17 cellular contexts compared by ENCODE assay signal in genomic region chr3:13133471-13133981, GRCh38.
DNase-seq lines count a peak whose midpoint lies in the region; ATAC-seq and TF ChIP-seq lines count a peak whose summit lies in the region.
"Had no signal": no experiment of that assay in that cellular context is flagged by ENCODE, and none has a peak within 500 bp of the region (broad histone marks: within the 10 kb centered on the region; RNA-seq: fewer than 3 reads in every experiment).

No MANE protein-coding gene starts in this region.

- H3K36me3 ChIP-seq in HEK293 (ENCODE audit: control insufficient read depth in 2 of 2, insufficient read depth in 1 of 2, low read length in 2 of 2) (no peaks in the 10 kb centered on the region), adrenal gland (replicated peaks in 1 of 2) (no peaks in the 10 kb centered on the region), liver (ENCODE audit: control insufficient read depth in 4 of 4, insufficient read depth in 3 of 4, low read depth in 1 of 4, low read length in 3 of 4) (no peaks in the 10 kb centered on the region)
- H3K36me3 ChIP-seq: BE2C, SJSA1 had no signal

- no peaks in the 10 kb centered on the region for H3K9me3 Mint-ChIP-seq in activated T-cell treated with anti-CD3 and anti-CD28 coated beads, Interleukin-2, amount 50 U/mL, for 4 hours

- CTCF ChIA-PET in HEK293 (lab: Yijun Ruan, JAX), result no interaction called here

- H3K4me3 ChIP-seq in HEK293 (ENCODE audit: low read depth, low read length) (no peak overlapping the region), adrenal gland (no peak overlapping the region), liver (ENCODE audit: low read depth in 1 of 3, low read length in 3 of 3) (no peak overlapping the region)
- H3K4me3 ChIP-seq: SJSA1 had no signal

- ATAC-seq in sciatic nerve (no peak), foreskin keratinocyte (no peak)
- no peak for ATAC-seq in activated T-cell treated with anti-CD3 and anti-CD28 coated beads, Interleukin-2, amount 50 U/mL, for 4 hours
- ATAC-seq: HCT116 had no signal

- POLR2A ChIA-PET in HEK293 (lab: Yijun Ruan, JAX), result no interaction called here

- peaks cover 15% of the 10 kb centered on the region for H3K27me3 Mint-ChIP-seq in activated T-cell treated with anti-CD3 and anti-CD28 coated beads, Interleukin-2, amount 50 U/mL, for 4 hours (ENCODE audit: low read depth)

- DNase-seq in adrenal gland (peak; percentile 47 to 81 (median 71)), sciatic nerve (ENCODE audit: low spot score) (peak; percentile 40), KBM-7 (no peak), foreskin keratinocyte (no peak)
- DNase-seq in NK-92 treated with Interleukin-12 subunit alpha and Interleukin-12 subunit beta, amount 100 ng/mL, for 24 hours (lab: John Stamatoyannopoulos, UW), result no peak
- DNase-seq in activated T-cell treated with anti-CD3 and anti-CD28 coated beads, Interleukin-2, amount 50 U/mL, for 4 hours, result no peak
- DNase-seq: BE2C; CD4-positive, alpha-beta memory T cell; IMR-90; NCI-H1417; NCI-H1930; NCI-H510A treated with DMSO at 0.1 percent for 48 hours; RPMI8226 had no signal

- no peak for TF ChIP-seq RAD21 in liver (IDR thresholded peaks at IDR 0.05)

- in situ Hi-C loops in KBM-7 (cut with MboI; ENCODE audit: low pct_unique_long_range_greater_than_20kb, low sequenced_read_pairs), result no loop called here

- TF ChIP-seq POLR2A in adrenal gland (IDR thresholded peaks at IDR 0.05), result no peak

- no peaks in the 10 kb centered on the region for H3K9me3 ChIP-seq in HEK293 (ENCODE audit: control insufficient read depth, insufficient read depth, low read depth, low read length)
- no peaks in the 10 kb centered on the region for H3K9me3 ChIP-seq in adrenal gland (replicated peaks in 1 of 3)
- H3K9me3 ChIP-seq in liver (ENCODE audit: control insufficient read depth in 4 of 4, low read length in 3 of 4), result no peaks in the 10 kb centered on the region
- H3K9me3 ChIP-seq: BE2C, SJSA1 had no signal

- H3K4me1 Mint-ChIP-seq in activated T-cell treated with anti-CD3 and anti-CD28 coated beads, Interleukin-2, amount 50 U/mL, for 4 hours (ENCODE audit: low read depth), result no peaks in the 10 kb centered on the region

- no peak for TF ChIP-seq CTCF in HEK293 (tag by site-specific recombination; IDR thresholded peaks at IDR 0.05)
- TF ChIP-seq CTCF in adrenal gland (IDR thresholded peaks at IDR 0.05), result no peak
- no peak for TF ChIP-seq CTCF in liver (IDR thresholded peaks at IDR 0.05; ENCODE audit: low read depth, low read length, missing input control)
- TF ChIP-seq CTCF in foreskin keratinocyte (conservative IDR thresholded peaks at IDR 0.05), result no peak

- WGBS in adrenal gland, 4 donors, result 45 to 53% (median 50%) methylated on average over 12 to 14 of the region's 14 CpGs
- 75% methylated on average over 14 of the region's 14 CpGs for WGBS in liver

- H3K4me1 ChIP-seq in HEK293 (ENCODE audit: control insufficient read depth, insufficient read depth, low read length), result no peaks in the 10 kb centered on the region
- H3K4me1 ChIP-seq in adrenal gland (replicated peaks in 1 of 2), result peaks cover 3 to 5% of the 10 kb centered on the region in 2 donors
- H3K4me1 ChIP-seq in liver (ENCODE audit: control insufficient read depth in 4 of 4, insufficient read depth in 4 of 4, low read length in 3 of 4), result no peaks in the 10 kb centered on the region
- H3K4me1 ChIP-seq in foreskin keratinocyte, result no peaks in the 10 kb centered on the region
- H3K4me1 ChIP-seq: BE2C, SJSA1 had no signal

- H3K27me3 ChIP-seq in adrenal gland, result no peaks in the 10 kb centered on the region
- H3K27me3 ChIP-seq in liver (ENCODE audit: control insufficient read depth in 4 of 4, insufficient read depth in 4 of 4, low read length in 3 of 4), result no peaks in the 10 kb centered on the region
- H3K27me3 ChIP-seq in foreskin keratinocyte, result peaks cover 25% of the 10 kb centered on the region
- H3K27me3 ChIP-seq: BE2C had no signal

- intact Hi-C loops in adrenal gland (cut with DNase I), result no loop called here
- intact Hi-C loops in sciatic nerve (cut with DNase I), result no loop called here

- H3K4me3 Mint-ChIP-seq in activated T-cell treated with anti-CD3 and anti-CD28 coated beads, Interleukin-2, amount 50 U/mL, for 4 hours, result no peak overlapping the region
- H3K4me3 Mint-ChIP-seq: CD4-positive, alpha-beta memory T cell had no signal

- H3K27ac ChIP-seq in HEK293 (ENCODE audit: extremely low read depth, low read depth, low read length) (no peak overlapping the region), adrenal gland (peak overlapping the region in 2 of 5 donors; percentile 11 to 26), liver (ENCODE audit: low read depth in 1 of 2, low read length in 2 of 2) (no peak overlapping the region), foreskin keratinocyte (no peak overlapping the region)
- H3K27ac ChIP-seq: SJSA1 had no signal

- H3K36me3 Mint-ChIP-seq in activated T-cell treated with anti-CD3 and anti-CD28 coated beads, Interleukin-2, amount 50 U/mL, for 4 hours (ENCODE audit: insufficient read depth), result no peaks in the 10 kb centered on the region
- H3K36me3 Mint-ChIP-seq: CD4-positive, alpha-beta memory T cell had no signal

- no peak overlapping the region for H3K9ac ChIP-seq in liver (ENCODE audit: low read depth in 1 of 2, low read length in 2 of 2)

TF ChIP-seq in HEK293, 187 proteins besides CTCF, POLR2A, EP300 and RAD21:
- TF ChIP-seq ZNF449 (tag by site-specific recombination; IDR thresholded peaks at IDR 0.05), result peak; percentile 80
- no peak for TF ChIP-seq ZNF114 (tag by site-specific recombination; IDR thresholded peaks at IDR 0.05)
- TF ChIP-seq ZBTB21 (tag by site-specific recombination; IDR thresholded peaks at IDR 0.05), result no peak
- no peak for TF ChIP-seq GLIS2 (tag by site-specific recombination; IDR thresholded peaks at IDR 0.05)

TF ChIP-seq in liver, 16 proteins besides CTCF, POLR2A, EP300 and RAD21:
- peak; percentile 19 to 29 for TF ChIP-seq RXRA (IDR thresholded peaks at IDR 0.05)
- no peak for TF ChIP-seq TAF1 (conservative IDR thresholded peaks at IDR 0.05)
- TF ChIP-seq HNF4A (conservative IDR thresholded peaks at IDR 0.05), result peak in 1 of 2 donors; percentile 7

Comparison
In these comparisons a context has a peak if more than half of its experiments do, and no peak if none do; other contexts are left out.
1. DNase-seq: peak in adrenal gland (7 of 7) and sciatic nerve (single experiment); none in NK-92 treated with Interleukin-12 subunit alpha and Interleukin-12 subunit beta, amount 100 ng/mL, for 24 hours (single experiment), activated T-cell treated with anti-CD3 and anti-CD28 coated beads, Interleukin-2, amount 50 U/mL, for 4 hours (single experiment), KBM-7 (single experiment) and foreskin keratinocyte (0 of 2).